8 cellular contexts compared by ENCODE assay signal in genomic region chr22:41286639-41287091, GRCh38. TPM values are rescaled to one million over a fixed set of nuclear protein-coding genes. Genes with fewer than 3 reads are reported as not detected.
DNase-seq lines count a peak whose midpoint lies in the region; ATAC-seq and TF ChIP-seq lines count a peak whose summit lies in the region.

No MANE protein-coding gene starts in this region.

- no peak for TF ChIP-seq POLR2A in sigmoid colon (IDR thresholded peaks at IDR 0.05)

- peak overlapping the region; percentile 70 for H3K9ac ChIP-seq in NT2/D1 (ENCODE audit: insufficient read length, low read depth)

- H3K4me3 Mint-ChIP-seq in activated T-cell treated with anti-CD3 and anti-CD28 coated beads, Interleukin-2, amount 50 U/mL, for 72 hours = peak overlapping the region; percentile 95

- H3K36me3 ChIP-seq in NT2/D1 (ENCODE audit: insufficient read depth, insufficient read length, low read length) (peaks cover 22% of the 10 kb centered on the region), sigmoid colon (peaks cover 0 to 24% (median 0%) of the 10 kb centered on the region in 4 donors)

- no peaks in the 10 kb centered on the region for H3K27me3 ChIP-seq in NT2/D1 (ENCODE audit: insufficient read depth, insufficient read length)
- no peaks in the 10 kb centered on the region for H3K27me3 ChIP-seq in foreskin keratinocyte
- no peaks in the 10 kb centered on the region for H3K27me3 ChIP-seq in sigmoid colon

- TF ChIP-seq EP300 in sigmoid colon (IDR thresholded peaks at IDR 0.05) = no peak

- no peaks in the 10 kb centered on the region for H3K4me1 ChIP-seq in NT2/D1 (ENCODE audit: insufficient read depth, insufficient read length)
- peaks cover 30% of the 10 kb centered on the region for H3K4me1 ChIP-seq in foreskin keratinocyte
- H3K4me1 ChIP-seq in sigmoid colon = peaks cover 0 to 27% (median 13%) of the 10 kb centered on the region in 4 donors

- TF ChIP-seq CTCF in foreskin keratinocyte (conservative IDR thresholded peaks at IDR 0.05) = no peak
- TF ChIP-seq CTCF in sigmoid colon (IDR thresholded peaks at IDR 0.05) = no peak

- H3K27ac ChIP-seq in foreskin keratinocyte = peak overlapping the region; percentile 24
- peak overlapping the region; percentile 75 to 93 (median 76) for H3K27ac ChIP-seq in sigmoid colon

- H3K27ac Mint-ChIP-seq in activated T-cell treated with anti-CD3 and anti-CD28 coated beads, Interleukin-2, amount 50 U/mL, for 72 hours = peak overlapping the region; percentile 93

- ATAC-seq in HG02852 (IDR thresholded peaks at IDR 0.05; ENCODE audit: unreplicated experiment) = peak; percentile 12
- ATAC-seq in activated T-cell treated with anti-CD3 and anti-CD28 coated beads, Interleukin-2, amount 50 U/mL, for 72 hours (replicated peaks in 1 of 2) = peak; percentile 12 to 39
- no peak for ATAC-seq in foreskin keratinocyte

- intact Hi-C loops in sigmoid colon (cut with DNase I) = loop anchor here (1.0 to 10.0 kb wide), 4 partner anchors 81 to 364 kb away; partner anchors contain the start of gene TEF

- H3K4me1 Mint-ChIP-seq in activated T-cell treated with anti-CD3 and anti-CD28 coated beads, Interleukin-2, amount 50 U/mL, for 72 hours (ENCODE audit: low read depth) = peaks cover 36% of the 10 kb centered on the region

- peak; percentile 66 for DNase-seq in DMS 273 (lab: John Stamatoyannopoulos, UW; ENCODE audit: unreplicated experiment)
- no peak for DNase-seq in DMS 273 treated with DMSO at 0.1 percent for 48 hours (lab: John Stamatoyannopoulos, UW)
- DNase-seq in NT2/D1 (ENCODE audit: low read depth, low spot score) = no peak
- DNase-seq in activated T-cell treated with anti-CD3 and anti-CD28 coated beads, Interleukin-2, amount 50 U/mL, for 72 hours = peak; percentile 64 to 65
- no peak for DNase-seq in foreskin keratinocyte
- no peak for DNase-seq in sigmoid colon
- DNase-seq in epidermal melanocyte (ENCODE audit: insufficient read length, low spot score) = no peak

- H3K36me3 Mint-ChIP-seq in activated T-cell treated with anti-CD3 and anti-CD28 coated beads, Interleukin-2, amount 50 U/mL, for 72 hours (ENCODE audit: insufficient read depth in 2 of 2) = peaks cover 8 to 18% of the 10 kb centered on the region in 2 donors

- H3K4me3 ChIP-seq in NT2/D1 (ENCODE audit: insufficient read length, low read depth) = peak overlapping the region; percentile 39
- H3K4me3 ChIP-seq in sigmoid colon = peak overlapping the region; percentile 34 to 98 (median 80)

- H3K9me3 Mint-ChIP-seq in activated T-cell treated with anti-CD3 and anti-CD28 coated beads, Interleukin-2, amount 50 U/mL, for 72 hours = no peaks in the 10 kb centered on the region

- no peaks in the 10 kb centered on the region for H3K27me3 Mint-ChIP-seq in activated T-cell treated with anti-CD3 and anti-CD28 coated beads, Interleukin-2, amount 50 U/mL, for 72 hours (ENCODE audit: low read depth)

- WGBS in sigmoid colon, 2 donors = 1% methylated on average over 15 of the region's 15 CpGs

- no peaks in the 10 kb centered on the region for H3K9me3 ChIP-seq in NT2/D1 (ENCODE audit: insufficient read depth, low read length)
- H3K9me3 ChIP-seq in sigmoid colon = no peaks in the 10 kb centered on the region

RNA-seq across cellular contexts. Expression of gene RANGAP1, which starts 0.7 kb away (rescaled TPM):
- total RNA-seq in activated T-cell treated with anti-CD3 and anti-CD28 coated beads, Interleukin-2, amount 50 U/mL, for 72 hours = 100 to 1,000 TPM; 162 to 217 TPM
- total RNA-seq in foreskin keratinocyte (195 and 210 TPM in 2 replicates), sigmoid colon (10 to 100 TPM; 24.5 to 41.3 (median 33.2) TPM)
- polyA plus RNA-seq in foreskin keratinocyte (180 and 182 TPM in 2 replicates), sigmoid colon (10 to 100 TPM; 18.7 to 64.8 (median 19.8) TPM)

RNA-seq across cellular contexts. Expression of gene ZC3H7B, which starts 14.7 kb away (rescaled TPM):
- 10 to 100 TPM; 46.1 to 52.4 TPM for total RNA-seq in activated T-cell treated with anti-CD3 and anti-CD28 coated beads, Interleukin-2, amount 50 U/mL, for 72 hours
- total RNA-seq in foreskin keratinocyte = 82.6 and 89.4 TPM in 2 replicates
- polyA plus RNA-seq in foreskin keratinocyte = 35.3 and 37.7 TPM in 2 replicates
- total RNA-seq in sigmoid colon = 10 to 100 TPM; 20.1 to 32.2 (median 25.8) TPM
- 10 to 100 TPM; 13.2 to 43.3 (median 15.7) TPM for polyA plus RNA-seq in sigmoid colon

RNA-seq across cellular contexts. Expression of gene CHADL, which starts 45.9 kb away (rescaled TPM):
- total RNA-seq in activated T-cell treated with anti-CD3 and anti-CD28 coated beads, Interleukin-2, amount 50 U/mL, for 72 hours = 1 to 10 TPM in 1 of 2 donors, under 1 TPM in 1; 0.55 to 1.4 TPM
- total RNA-seq in foreskin keratinocyte (0.82 and 0.99 TPM in 2 replicates), sigmoid colon (10 to 100 TPM in 3 of 4 donors, 1 to 10 TPM in 1; 3.3 to 25.5 (median 16.5) TPM)
- polyA plus RNA-seq in foreskin keratinocyte (0.96 and 1.1 TPM in 2 replicates), sigmoid colon (1 to 10 TPM in 2 of 3 donors, under 1 TPM in 1; 0.46 to 4.2 (median 2.1) TPM)

Comparison
In these comparisons a context has a peak if more than half of its experiments do, and no peak if none do; other contexts are left out.
1. DNase-seq: peak in DMS 273 (single experiment) and activated T-cell treated with anti-CD3 and anti-CD28 coated beads, Interleukin-2, amount 50 U/mL, for 72 hours (2 of 2); none in DMS 273 treated with DMSO at 0.1 percent for 48 hours (single experiment), NT2/D1 (single experiment), foreskin keratinocyte (0 of 2), sigmoid colon (single experiment) and epidermal melanocyte (single experiment).